Comparison of ENCODE assay signal across 21 cellular contexts in the genomic region with DNA sequence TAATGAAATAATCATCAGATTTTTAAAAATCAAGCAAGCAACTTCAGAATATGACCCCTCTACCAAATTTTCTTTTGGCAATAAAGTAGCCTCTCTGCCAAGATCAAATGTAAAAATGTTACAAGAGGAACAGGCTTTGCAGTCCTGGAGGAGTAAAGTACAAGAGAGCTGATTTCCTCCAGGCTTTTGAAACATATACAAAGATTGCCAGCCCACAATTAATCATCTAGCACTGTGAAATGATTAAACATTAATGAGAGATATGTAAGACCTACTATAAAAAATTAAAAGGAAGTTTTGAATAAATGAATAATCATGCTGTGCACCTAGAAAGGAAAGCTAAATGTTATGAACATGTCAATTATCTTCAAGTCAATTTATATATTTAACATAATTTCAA. TPM values are rescaled to one million over a fixed set of nuclear protein-coding genes. Genes with fewer than 3 reads are reported as not detected.
DNase-seq lines count a peak whose midpoint lies in the region; ATAC-seq and TF ChIP-seq lines count a peak whose summit lies in the region.
"Had no signal": no experiment of that assay in that cellular context is flagged by ENCODE, and none has a peak within 500 bp of the region (broad histone marks: within the 10 kb centered on the region; RNA-seq: fewer than 3 reads in every experiment).

No MANE protein-coding gene starts in this region.

- H3K4me1 ChIP-seq in Peyer's patch (peaks cover 0 to 17% (median 0%) of the 10 kb centered on the region in 4 donors), endodermal cell (ENCODE audit: control insufficient read depth, insufficient read depth, low read length) (no peaks in the 10 kb centered on the region)

- peaks cover 15% of the 10 kb centered on the region for H3K4me1 Mint-ChIP-seq in CD4-positive, alpha-beta T cell (ENCODE audit: low read depth)
- peaks cover 6% of the 10 kb centered on the region for H3K4me1 Mint-ChIP-seq in endodermal cell
- H3K4me1 Mint-ChIP-seq in progenitor cell of endocrine pancreas (ENCODE audit: low read depth) = peaks cover 10% of the 10 kb centered on the region

- in situ Hi-C loops in G401 (cut with HindIII; ENCODE audit: low sequenced_read_pairs) = no loop called here

- no peak for TF ChIP-seq CTCF in CD4-positive, alpha-beta T cell (IDR thresholded peaks at IDR 0.05)
- TF ChIP-seq CTCF in Peyer's patch (IDR thresholded peaks at IDR 0.05) (no peak), endodermal cell (conservative IDR thresholded peaks at IDR 0.05) (no peak), progenitor cell of endocrine pancreas (IDR thresholded peaks at IDR 0.05; ENCODE audit: unreplicated experiment) (no peak)

- H3K27ac ChIP-seq in CD4-positive, alpha-beta T cell (ENCODE audit: low read depth, low read length) = no peak overlapping the region
- H3K27ac ChIP-seq in Peyer's patch = peak overlapping the region in 3 of 4 donors; percentile 11 to 44 (median 34)
- H3K27ac ChIP-seq in endodermal cell (ENCODE audit: low read depth, low read length) = no peak overlapping the region
- H3K27ac ChIP-seq in caudate nucleus (ENCODE audit: low read depth, low read length) = no peak overlapping the region
- H3K27ac ChIP-seq: foreskin keratinocyte, suprapubic skin had no signal

- no peaks in the 10 kb centered on the region for H3K9me3 ChIP-seq in CD4-positive, alpha-beta T cell (ENCODE audit: control insufficient read depth, low read length)
- H3K9me3 ChIP-seq in Peyer's patch = no peaks in the 10 kb centered on the region
- H3K9me3 ChIP-seq in endodermal cell (ENCODE audit: control insufficient read depth, low read length) = no peaks in the 10 kb centered on the region
- H3K9me3 ChIP-seq: suprapubic skin had no signal

- intact Hi-C loops in CD4-positive, alpha-beta T cell (cut with DNase I, micrococcal nuclease) = loop anchor here in 1 of 2 experiments (5.0 kb wide), 1 partner anchor 96 kb away; no protein-coding TSS in a partner anchor

- H3K27me3 ChIP-seq in CD4-positive, alpha-beta T cell (ENCODE audit: control insufficient read depth, insufficient read depth, low read length) = no peaks in the 10 kb centered on the region
- H3K27me3 ChIP-seq in Peyer's patch (no peaks in the 10 kb centered on the region), endodermal cell (ENCODE audit: control insufficient read depth, insufficient read depth, low read length, poor library complexity, severe bottlenecking) (no peaks in the 10 kb centered on the region)
- H3K27me3 ChIP-seq: foreskin keratinocyte, suprapubic skin had no signal

- CTCF ChIA-PET in CD4-positive, alpha-beta T cell (lab: Charles Lee) = interaction anchor here (2.8 kb wide), 1 partner anchor 184 kb away, joined by 19 read pairs; no protein-coding TSS in a partner anchor

- H3K4me3 ChIP-seq in Peyer's patch (no peak overlapping the region), endodermal cell (ENCODE audit: low read length) (no peak overlapping the region)
- H3K4me3 ChIP-seq: suprapubic skin had no signal

- DNase-seq in CD4-positive, alpha-beta T cell = no peak
- DNase-seq in Peyer's patch (no peak), endodermal cell (no peak), progenitor cell of endocrine pancreas (ENCODE audit: low spot score, unreplicated experiment) (no peak), caudate nucleus (lab: John Stamatoyannopoulos, UW) (no peak), G401 (ENCODE audit: low spot score) (no peak), T1000 (lab: John Stamatoyannopoulos, UW) (no peak)
- DNase-seq: activated B cell treated with CpG ODN at 0.5 μM for 24 hours; activated CD4-positive, alpha-beta memory T cell treated with anti-CD3 and anti-CD28 coated beads, Interleukin-2, amount 10 ng/mL, durations not matched to agents 7 days and 5 days; activated naive CD8-positive, alpha-beta T cell treated with anti-CD3 and anti-CD28 coated beads, Interleukin-2, amount 50 U/mL, for 24 hours; dermis blood vessel endothelial cell; EL; foreskin keratinocyte; kidney; NCI-H2029; NCI-H510A; retina; stimulated activated CD4-positive, alpha-beta T cell treated with anti-CD3 and anti-CD28 coated beads, Interleukin-12 subunit alpha, Interleukin-12 subunit beta, amount 100 ng/mL, for 4 hours had no signal

- TF ChIP-seq POLR2A in Peyer's patch (IDR thresholded peaks at IDR 0.05) = no peak

- ATAC-seq in CD4-positive, alpha-beta T cell (ENCODE audit: poor library complexity) = no peak
- ATAC-seq in GM19328 (IDR thresholded peaks at IDR 0.05; ENCODE audit: unreplicated experiment) = no peak
- ATAC-seq: activated naive CD8-positive, alpha-beta T cell treated with anti-CD3 and anti-CD28 coated beads, Interleukin-2, amount 50 U/mL, for 24 hours; foreskin keratinocyte had no signal

- H3K27me3 Mint-ChIP-seq in CD4-positive, alpha-beta T cell = no peaks in the 10 kb centered on the region
- H3K27me3 Mint-ChIP-seq in endodermal cell (ENCODE audit: insufficient read depth) = no peaks in the 10 kb centered on the region
- H3K27me3 Mint-ChIP-seq in progenitor cell of endocrine pancreas = no peaks in the 10 kb centered on the region
- H3K27me3 Mint-ChIP-seq: activated B cell treated with CpG ODN at 0.5 μM for 24 hours; activated CD4-positive, alpha-beta memory T cell treated with anti-CD3 and anti-CD28 coated beads, Interleukin-2, amount 10 ng/mL, durations not matched to agents 7 days and 5 days; activated naive CD8-positive, alpha-beta T cell treated with anti-CD3 and anti-CD28 coated beads, Interleukin-2, amount 50 U/mL, for 24 hours had no signal

- no peak overlapping the region for H3K4me3 Mint-ChIP-seq in CD4-positive, alpha-beta T cell
- H3K4me3 Mint-ChIP-seq in endodermal cell (no peak overlapping the region), progenitor cell of endocrine pancreas (ENCODE audit: low read depth) (no peak overlapping the region)
- H3K4me3 Mint-ChIP-seq: activated B cell treated with CpG ODN at 0.5 μM for 24 hours; activated CD4-positive, alpha-beta memory T cell treated with anti-CD3 and anti-CD28 coated beads, Interleukin-2, amount 10 ng/mL, durations not matched to agents 7 days and 5 days; activated naive CD8-positive, alpha-beta T cell treated with anti-CD3 and anti-CD28 coated beads, Interleukin-2, amount 50 U/mL, for 24 hours; neural crest cell had no signal

- POLR2A ChIA-PET in CD4-positive, alpha-beta T cell (lab: Charles Lee) = no interaction called here

- no peaks in the 10 kb centered on the region for H3K9me3 Mint-ChIP-seq in CD4-positive, alpha-beta T cell
- H3K9me3 Mint-ChIP-seq in endodermal cell (no peaks in the 10 kb centered on the region), progenitor cell of endocrine pancreas (ENCODE audit: low read depth) (no peaks in the 10 kb centered on the region)
- H3K9me3 Mint-ChIP-seq: activated B cell treated with CpG ODN at 0.5 μM for 24 hours; activated CD4-positive, alpha-beta memory T cell treated with anti-CD3 and anti-CD28 coated beads, Interleukin-2, amount 10 ng/mL, durations not matched to agents 7 days and 5 days; activated naive CD8-positive, alpha-beta T cell treated with anti-CD3 and anti-CD28 coated beads, Interleukin-2, amount 50 U/mL, for 24 hours; neural crest cell had no signal

- H3K9ac ChIP-seq in endodermal cell (ENCODE audit: extremely low read depth, low read length, poor library complexity, severe bottlenecking) = no peak overlapping the region

- peaks cover 78% of the 10 kb centered on the region for H3K36me3 Mint-ChIP-seq in CD4-positive, alpha-beta T cell (ENCODE audit: low read depth)
- H3K36me3 Mint-ChIP-seq in endodermal cell (ENCODE audit: low read depth) (peaks cover 39% of the 10 kb centered on the region), progenitor cell of endocrine pancreas (ENCODE audit: insufficient read depth) (peaks cover 16% of the 10 kb centered on the region)

- H3K36me3 ChIP-seq in Peyer's patch (peaks cover 0 to 41% (median 0%) of the 10 kb centered on the region in 3 donors), endodermal cell (ENCODE audit: control insufficient read depth, insufficient read depth, low read length) (peaks cover 63% of the 10 kb centered on the region)

- H3K27ac Mint-ChIP-seq in CD4-positive, alpha-beta T cell = peak overlapping the region; percentile 36
- H3K27ac Mint-ChIP-seq in endodermal cell = peak overlapping the region; percentile 55
- H3K27ac Mint-ChIP-seq in progenitor cell of endocrine pancreas = peak overlapping the region; percentile 84
- H3K27ac Mint-ChIP-seq: activated B cell treated with CpG ODN at 0.5 μM for 24 hours; activated CD4-positive, alpha-beta memory T cell treated with anti-CD3 and anti-CD28 coated beads, Interleukin-2, amount 10 ng/mL, durations not matched to agents 7 days and 5 days; activated naive CD8-positive, alpha-beta T cell treated with anti-CD3 and anti-CD28 coated beads, Interleukin-2, amount 50 U/mL, for 24 hours had no signal

RNA-seq across cellular contexts. Expression of a gene that starts 26.3 kb away (rescaled TPM):
- 100 to 1,000 TPM; 111 to 112 TPM for total RNA-seq in CD4-positive, alpha-beta T cell
- 10 to 100 TPM; 69.3 to 89.4 (median 76.9) TPM for total RNA-seq in Peyer's patch
- 10 to 100 TPM; 16.4 to 20.8 TPM for total RNA-seq in endodermal cell
- 13.2 TPM for polyA plus RNA-seq in endodermal cell (2013, experiment 1 of 2)
- 13.6 TPM for polyA plus RNA-seq in endodermal cell (2013, experiment 2 of 2)
- total RNA-seq in progenitor cell of endocrine pancreas = 24.9 and 30.8 TPM in 2 replicates
- 25.4 and 31.9 TPM in 2 replicates for total RNA-seq in G401 (2014; rRNA removed; shearing (Covaris generic))

RNA-seq across cellular contexts. Expression of a gene that starts 48.1 kb away (rescaled TPM):
- 10 to 100 TPM; 76.3 to 79.7 TPM for total RNA-seq in CD4-positive, alpha-beta T cell
- total RNA-seq in Peyer's patch (1 to 10 TPM; 4.2 to 5.0 (median 4.5) TPM), endodermal cell (10 to 100 TPM; 28.9 to 35.1 TPM), progenitor cell of endocrine pancreas (80.6 and 80.9 TPM in 2 replicates)
- 78.9 TPM for polyA plus RNA-seq in endodermal cell (2013, experiment 1 of 2)
- polyA plus RNA-seq in endodermal cell (2013, experiment 2 of 2) = 66.8 TPM
- total RNA-seq in G401 (2014; rRNA removed; shearing (Covaris generic)) = 18.2 and 28.1 TPM in 2 replicates

Comparison
In these comparisons a context has a peak if more than half of its experiments do, and no peak if none do; other contexts are left out.
1. H3K27ac ChIP-seq: peak in Peyer's patch (3 of 4); none in CD4-positive, alpha-beta T cell (single experiment), endodermal cell (single experiment) and caudate nucleus (single experiment).
2. Peak in every context shown above with its lines, with median percentiles within 50 percentile points of each other: H3K27ac Mint-ChIP-seq.